7 cellular contexts compared by ENCODE assay signal in the genomic region with DNA sequence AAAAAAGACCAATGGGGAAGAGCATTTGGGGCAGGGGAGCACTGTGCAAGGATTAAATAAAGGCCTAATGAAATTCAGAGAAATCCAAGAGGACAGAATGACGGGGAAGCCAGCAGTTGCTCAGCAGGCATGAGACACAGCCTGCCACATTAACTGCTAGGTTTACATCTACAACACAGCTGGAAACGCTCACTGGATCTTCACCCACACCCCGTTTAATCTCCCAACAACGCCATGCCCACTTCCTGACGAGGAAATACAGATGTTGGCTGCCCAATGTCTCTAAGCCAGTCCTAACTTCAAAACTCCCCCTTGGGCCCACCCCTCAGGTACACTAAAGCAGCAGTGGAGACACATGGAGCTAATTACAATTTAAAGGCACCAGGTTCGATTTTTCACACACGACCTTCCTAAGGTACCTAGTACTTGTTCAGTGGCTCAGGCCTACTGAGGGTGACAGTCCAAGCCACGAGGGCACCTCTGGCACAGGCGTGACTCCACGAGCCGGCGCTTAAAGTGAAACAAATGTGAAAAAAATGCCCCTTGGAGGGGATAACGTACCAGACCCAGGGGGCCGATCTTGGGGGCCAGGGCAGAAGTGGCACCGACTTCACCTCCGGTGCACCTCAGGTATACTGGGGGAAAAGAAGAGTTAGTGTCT. TPM values are rescaled to one million over a fixed set of nuclear protein-coding genes. Genes with fewer than 3 reads are reported as not detected.
A peak's percentile ranks its signal among the peaks of the same experiment; 100 is the strongest.
DNase-seq lines count a peak whose midpoint lies in the region; FAIRE-seq and TF ChIP-seq lines count a peak whose summit lies in the region.

No MANE protein-coding gene starts in this region.

- TF ChIP-seq POLR2A in GM12892 (IDR thresholded peaks at IDR 0.05; ENCODE audit: low read depth, low read length) (no peak; the same call in 1 of the 2 replicates), lower leg skin (IDR thresholded peaks at IDR 0.05) (no peak), tibial nerve (IDR thresholded peaks at IDR 0.05) (no peak)

- H3K36me3 ChIP-seq in MM.1S (replicated peaks; ENCODE audit: insufficient read depth, low read length) (peaks cover 21% of the 10 kb centered on the region), tibial nerve (peaks cover 0 to 63% (median 18%) of the 10 kb centered on the region in 3 donors)

- peak overlapping the region; percentile 99 for H3K4me2 ChIP-seq in MM.1S (ENCODE audit: low read depth, low read length)

- peak; percentile 54 for FAIRE-seq in GM12892 (lab: Jason Lieb, UNC)

- H3K79me2 ChIP-seq in MM.1S (ENCODE audit: low read length), result peaks cover 47% of the 10 kb centered on the region

- H3K9ac ChIP-seq in MM.1S (ENCODE audit: low read length), result peak overlapping the region; percentile 94

- 2% methylated on average over 16 of the region's 16 CpGs for WGBS in lower leg skin, 2 donors
- 1 to 3% methylated on average over 16 of the region's 16 CpGs for WGBS in tibial nerve, 2 donors

- H3K9me2 ChIP-seq in MM.1S (replicated peaks; ENCODE audit: insufficient read depth, low read length), result no peaks in the 10 kb centered on the region

- H3K27me3 ChIP-seq in MM.1S (replicated peaks; ENCODE audit: insufficient read depth, low read length) (no peaks in the 10 kb centered on the region), tibial nerve (no peaks in the 10 kb centered on the region)

- H3K4me1 ChIP-seq in MM.1S (ENCODE audit: low read length), result peaks cover 12% of the 10 kb centered on the region
- peaks cover 0 to 45% (median 19%) of the 10 kb centered on the region in 4 donors for H3K4me1 ChIP-seq in tibial nerve

- H3K27ac ChIP-seq in MM.1S (ENCODE audit: low read length) (peak overlapping the region; percentile 83), caudate nucleus (ENCODE audit: low read depth, low read length) (peak overlapping the region; percentile 89), tibial nerve (peak overlapping the region; percentile 80 to 98 (median 92))

- peak overlapping the region; percentile 88 for H3K4me3 ChIP-seq in MM.1S (ENCODE audit: low read length)
- H3K4me3 ChIP-seq in lower leg skin (ENCODE audit: low read depth, poor library complexity, severe bottlenecking), result peak overlapping the region; percentile 97
- H3K4me3 ChIP-seq in tibial nerve, result peak overlapping the region; percentile 68 to 95 (median 86)

- DNase-seq in GM12892 (ENCODE audit: insufficient read length) (no peak), MM.1S (no peak), caudate nucleus (lab: John Stamatoyannopoulos, UW) (peak in 2 of 61 donors; percentile 14 to 28), lower leg skin (ENCODE audit: low spot score in 2 of 2) (no peak), tibial nerve (ENCODE audit: low spot score in 2 of 2) (no peak), NCI-H187 (lab: John Stamatoyannopoulos, UW) (no peak), NCI-H526 (lab: John Stamatoyannopoulos, UW) (no peak)

- H3F3A ChIP-seq in MM.1S (ENCODE audit: insufficient read depth, low read length), result peaks cover 58% of the 10 kb centered on the region

- no peak for TF ChIP-seq CTCF in MM.1S (IDR thresholded peaks at IDR 0.05; ENCODE audit: low read length)
- no peak for TF ChIP-seq CTCF in lower leg skin (IDR thresholded peaks at IDR 0.05)
- TF ChIP-seq CTCF in tibial nerve (IDR thresholded peaks at IDR 0.05), result no peak

- TF ChIP-seq EP300 in tibial nerve (IDR thresholded peaks at IDR 0.05), result no peak

- H3K9me3 ChIP-seq in MM.1S (replicated peaks; ENCODE audit: insufficient read depth, low read length), result no peaks in the 10 kb centered on the region
- H3K9me3 ChIP-seq in tibial nerve, result no peaks in the 10 kb centered on the region

- intact Hi-C loops in lower leg skin (cut with DNase I; ENCODE audit: low total_unique reads), result no loop called here

- H4K20me1 ChIP-seq in MM.1S (ENCODE audit: insufficient read depth, low read length), result peaks cover 39% of the 10 kb centered on the region

- H2AFZ ChIP-seq in MM.1S (ENCODE audit: low read length), result no peak overlapping the region

RNA-seq across cellular contexts. Expression of a gene that starts 0.9 kb away (rescaled TPM):
- 4,522 TPM for polyA plus RNA-seq in GM12892 (2012; ENCODE audit: missing spikeins)
- total RNA-seq in lower leg skin, result 1,000 to 10,000 TPM; 2,461 to 2,856 (median 2,671) TPM
- 1,000 to 10,000 TPM; 2,005 to 2,223 (median 2,119) TPM for total RNA-seq in tibial nerve

RNA-seq across cellular contexts. Expression of a gene that starts 1.0 kb away (rescaled TPM):
- 11.2 TPM for polyA plus RNA-seq in GM12892 (2012; ENCODE audit: missing spikeins)
- total RNA-seq in lower leg skin (10 to 100 TPM; 37.9 to 47.9 (median 41.9) TPM), tibial nerve (10 to 100 TPM; 18.8 to 44.1 (median 28.3) TPM)

RNA-seq across cellular contexts. Expression of a gene that starts 26.1 kb away (rescaled TPM):
- polyA plus RNA-seq in GM12892 (2012; ENCODE audit: missing spikeins), result 4.2 TPM
- total RNA-seq in lower leg skin, result 10 to 100 TPM in 1 of 4 donors, 1 to 10 TPM in 3; 9.2 to 12.1 (median 9.8) TPM
- total RNA-seq in tibial nerve, result 10 to 100 TPM; 11.6 to 18.0 (median 13.0) TPM

RNA-seq across cellular contexts. Expression of a gene that starts 53.3 kb away (rescaled TPM):
- polyA plus RNA-seq in GM12892 (2012; ENCODE audit: missing spikeins), result 3.0 TPM
- total RNA-seq in lower leg skin (10 to 100 TPM; 17.6 to 28.7 (median 23.6) TPM), tibial nerve (10 to 100 TPM; 30.4 to 46.2 (median 31.7) TPM)
